14 cellular contexts compared by ENCODE assay signal in genomic region chr9:74573792-74574191, GRCh38.
DNase-seq lines count a peak whose midpoint lies in the region; ATAC-seq and TF ChIP-seq lines count a peak whose summit lies in the region.
"Had no signal": no experiment of that assay in that cellular context is flagged by ENCODE, and none has a peak within 500 bp of the region (broad histone marks: within the 10 kb centered on the region; RNA-seq: fewer than 3 reads in every experiment).

No MANE protein-coding gene starts in this region.

- peak; percentile 2 for DNase-seq in M059J (ENCODE audit: low read depth)
- DNase-seq in fibroblast of gingiva (ENCODE audit: low read depth): peak; percentile 36
- no peak for DNase-seq in glomerular visceral epithelial cell (ENCODE audit: extremely low spot score)
- DNase-seq in Caco-2: no peak
- no peak for DNase-seq in NCI-H2029 treated with DMSO at 0.1 percent for 48 hours (lab: John Stamatoyannopoulos, UW)
- DNase-seq: activated naive CD8-positive, alpha-beta T cell treated with anti-CD3 and anti-CD28 coated beads, Interleukin-2, amount 50 U/mL, for 24 hours; NCI-H1092; NCI-H748 treated with DMSO at 0.1 percent for 48 hours; SHP77 treated with DMSO at 0.1 percent for 48 hours had no signal

- no peaks in the 10 kb centered on the region for H3K9me3 ChIP-seq in Caco-2

- CTCF ChIA-PET in Caco-2 (lab: Charles Lee): no interaction called here

- H3K36me3 ChIP-seq in Caco-2 (ENCODE audit: control insufficient read depth, insufficient read depth, low read length): no peaks in the 10 kb centered on the region

- no peaks in the 10 kb centered on the region for H3K27me3 Mint-ChIP-seq in Caco-2 (ENCODE audit: insufficient read depth, unreplicated experiment)

- no peaks in the 10 kb centered on the region for H3K9me3 Mint-ChIP-seq in Caco-2 (ENCODE audit: unreplicated experiment)
- H3K9me3 Mint-ChIP-seq: activated naive CD8-positive, alpha-beta T cell treated with anti-CD3 and anti-CD28 coated beads, Interleukin-2, amount 50 U/mL, for 24 hours had no signal

- ATAC-seq in GM18520 (IDR thresholded peaks at IDR 0.05; ENCODE audit: unreplicated experiment): peak; percentile 79
- peak; percentile 49 for ATAC-seq in HG02678 (IDR thresholded peaks at IDR 0.05; ENCODE audit: unreplicated experiment)
- ATAC-seq in HG03571 (IDR thresholded peaks at IDR 0.05; ENCODE audit: unreplicated experiment): no peak
- ATAC-seq: activated naive CD8-positive, alpha-beta T cell treated with anti-CD3 and anti-CD28 coated beads, Interleukin-2, amount 50 U/mL, for 24 hours; esophagus mucosa had no signal

- no peak for TF ChIP-seq CTCF in Caco-2 (IDR thresholded peaks at IDR 0.05; ENCODE audit: insufficient read depth in 1 of 2, low read depth in 1 of 2, low read length in 1 of 2, severe bottlenecking in 1 of 2, unreplicated experiment in 1 of 2)

- no peak overlapping the region for H3K27ac Mint-ChIP-seq in Caco-2 (ENCODE audit: unreplicated experiment)
- H3K27ac Mint-ChIP-seq: activated naive CD8-positive, alpha-beta T cell treated with anti-CD3 and anti-CD28 coated beads, Interleukin-2, amount 50 U/mL, for 24 hours had no signal

- POLR2A ChIA-PET in Caco-2 (lab: Charles Lee): no interaction called here

- intact Hi-C loops in Caco-2 (cut with micrococcal nuclease; ENCODE audit: unreplicated experiment): loop anchor here (5.0 kb wide), 1 partner anchor 891 kb away; no protein-coding TSS in a partner anchor

- no peaks in the 10 kb centered on the region for H3K27me3 ChIP-seq in Caco-2 (replicated peaks; ENCODE audit: control insufficient read depth, insufficient read depth, low read length)

- H3K4me3 ChIP-seq in Caco-2 (ENCODE audit: low read depth, low read length): no peak overlapping the region
- H3K4me3 ChIP-seq: coronary artery had no signal

- H3K36me3 Mint-ChIP-seq in Caco-2 (ENCODE audit: insufficient read depth, unreplicated experiment): no peaks in the 10 kb centered on the region

- H3K4me3 Mint-ChIP-seq in Caco-2 (ENCODE audit: unreplicated experiment): no peak overlapping the region
- H3K4me3 Mint-ChIP-seq: activated naive CD8-positive, alpha-beta T cell treated with anti-CD3 and anti-CD28 coated beads, Interleukin-2, amount 50 U/mL, for 24 hours had no signal

- no peaks in the 10 kb centered on the region for H3K4me1 ChIP-seq in Caco-2

- H3K4me1 Mint-ChIP-seq in Caco-2 (ENCODE audit: low read depth, unreplicated experiment): no peaks in the 10 kb centered on the region
- H3K4me1 Mint-ChIP-seq: activated naive CD8-positive, alpha-beta T cell treated with anti-CD3 and anti-CD28 coated beads, Interleukin-2, amount 50 U/mL, for 24 hours had no signal

- no TSS peak for BruUV-seq in Caco-2 (replicated peaks; lab: Mats Ljungman, UMichigan)

Comparison
In these comparisons a context has a peak if more than half of its experiments do, and no peak if none do; other contexts are left out.
1. DNase-seq: peak in M059J (single experiment) and fibroblast of gingiva (single experiment); none in glomerular visceral epithelial cell (single experiment), Caco-2 (0 of 2) and NCI-H2029 treated with DMSO at 0.1 percent for 48 hours (single experiment).